In the genomic region with DNA sequence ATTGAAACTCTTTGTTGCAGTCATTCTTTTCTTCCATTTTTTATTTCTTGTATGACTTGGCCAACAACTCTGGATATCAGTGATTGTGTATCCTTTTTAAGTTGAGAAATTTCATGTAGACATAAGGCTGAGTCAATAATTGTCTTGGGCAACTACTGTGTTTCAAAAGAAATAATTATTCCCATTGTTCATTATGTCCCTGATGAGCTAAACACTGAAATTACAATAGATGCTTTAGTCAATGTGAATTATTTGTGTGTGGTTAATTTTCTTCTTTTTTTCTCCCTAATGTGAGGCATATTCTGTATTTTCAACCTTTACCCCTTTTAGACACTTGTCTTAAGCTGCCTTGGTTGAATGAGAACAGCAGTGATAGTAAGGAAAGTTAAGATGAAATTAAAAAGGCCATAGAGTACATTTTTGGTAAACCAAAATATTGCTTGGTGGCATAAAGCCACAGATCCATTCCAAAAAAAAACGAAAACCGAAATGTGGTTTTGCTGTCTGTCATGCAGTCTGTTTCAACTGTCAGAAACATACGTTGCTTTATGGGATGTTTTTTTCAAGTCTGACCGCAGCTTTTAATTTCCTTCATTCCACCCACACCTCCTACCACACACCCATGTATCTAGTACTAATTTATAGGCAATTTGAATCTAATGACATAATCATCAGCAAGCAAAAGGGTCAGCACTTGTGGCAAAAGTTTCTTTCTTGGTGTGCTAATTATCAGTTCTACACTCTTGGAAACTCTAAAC, we compare ENCODE assay signal across 11 cellular contexts. TPM values are rescaled to one million over a fixed set of nuclear protein-coding genes. Genes with fewer than 3 reads are reported as not detected.
DNase-seq lines count a peak whose midpoint lies in the region; ATAC-seq and TF ChIP-seq lines count a peak whose summit lies in the region.
"Had no signal": no experiment of that assay in that cellular context is flagged by ENCODE, and none has a peak within 500 bp of the region (broad histone marks: within the 10 kb centered on the region; RNA-seq: fewer than 3 reads in every experiment).

No MANE protein-coding gene starts in this region.

- no peaks in the 10 kb centered on the region for H3F3A ChIP-seq in OCI-LY1 (ENCODE audit: insufficient read depth, low read length)

- intact Hi-C loops in left lung (cut with DNase I): no loop called here

- peak overlapping the region in 1 of 3 donors; percentile 22 for H3K27ac Mint-ChIP-seq in CD4-positive, CD25-positive, alpha-beta regulatory T cell

- ATAC-seq in CD4-positive, CD25-positive, alpha-beta regulatory T cell (ENCODE audit: low read depth in 2 of 2): peak in 1 of 2 donors; percentile 44
- ATAC-seq in GM21423 (IDR thresholded peaks at IDR 0.05; ENCODE audit: unreplicated experiment) (peak; percentile 56), esophagus mucosa (peak; percentile 69), left lung (no peak), GM19324 (IDR thresholded peaks at IDR 0.05; ENCODE audit: low FRiP score, unreplicated experiment) (no peak)
- ATAC-seq: psoas muscle had no signal

- H3K9me2 ChIP-seq in OCI-LY1 (ENCODE audit: low read depth, low read length): no peaks in the 10 kb centered on the region

- peak overlapping the region; percentile 15 to 58 (median 42) for H3K4me3 Mint-ChIP-seq in CD4-positive, CD25-positive, alpha-beta regulatory T cell

- no peak overlapping the region for H3K27ac ChIP-seq in CD4-positive, CD25-positive, alpha-beta regulatory T cell (ENCODE audit: insufficient read depth, low read length, poor library complexity, severe bottlenecking)
- H3K27ac ChIP-seq in OCI-LY1 (ENCODE audit: low read depth, low read length, poor library complexity, severe bottlenecking) (peak overlapping the region; percentile 36), left lung (no peak overlapping the region)
- H3K27ac ChIP-seq: psoas muscle, SK-N-MC had no signal

- no peaks in the 10 kb centered on the region for H3K27me3 ChIP-seq in CD4-positive, CD25-positive, alpha-beta regulatory T cell (ENCODE audit: control insufficient read depth, insufficient read depth, low read length)
- H3K27me3 ChIP-seq in OCI-LY1 (ENCODE audit: insufficient read depth, low read length): no peaks in the 10 kb centered on the region
- H3K27me3 ChIP-seq in left lung: no peaks in the 10 kb centered on the region

- no peaks in the 10 kb centered on the region for H3K27me3 Mint-ChIP-seq in CD4-positive, CD25-positive, alpha-beta regulatory T cell

- no peaks in the 10 kb centered on the region for H3K79me2 ChIP-seq in OCI-LY1 (ENCODE audit: insufficient read depth, low read length)

- H3K4me1 Mint-ChIP-seq in CD4-positive, CD25-positive, alpha-beta regulatory T cell: peaks cover 50 to 79% (median 62%) of the 10 kb centered on the region in 4 donors

- H2AFZ ChIP-seq in OCI-LY1 (ENCODE audit: low read length): no peak overlapping the region

- peak in 2 of 3 donors; percentile 33 to 67 for DNase-seq in CD4-positive, CD25-positive, alpha-beta regulatory T cell
- DNase-seq in left lung (no peak), HuH-7 (ENCODE audit: low spot score) (no peak), NCI-H510A (lab: John Stamatoyannopoulos, UW) (no peak)
- DNase-seq: DMS 273 treated with DMSO at 0.1 percent for 48 hours, psoas muscle had no signal

- peaks cover 20% of the 10 kb centered on the region for H3K36me3 Mint-ChIP-seq in CD4-positive, CD25-positive, alpha-beta regulatory T cell

- H3K4me3 ChIP-seq in CD4-positive, CD25-positive, alpha-beta regulatory T cell (ENCODE audit: low read depth, low read length): peak overlapping the region; percentile 37
- H3K4me3 ChIP-seq in OCI-LY1 (ENCODE audit: low read depth, low read length, poor library complexity, severe bottlenecking): no peak overlapping the region
- H3K4me3 ChIP-seq in left lung: no peak overlapping the region
- H3K4me3 ChIP-seq: psoas muscle, SK-N-MC had no signal

- H3K4me1 ChIP-seq in CD4-positive, CD25-positive, alpha-beta regulatory T cell (ENCODE audit: control insufficient read depth, insufficient read depth, low read length, poor library complexity, severe bottlenecking): peaks cover 5% of the 10 kb centered on the region
- H3K4me1 ChIP-seq in OCI-LY1 (ENCODE audit: insufficient read depth, low read length, severe bottlenecking) (peaks cover 20% of the 10 kb centered on the region), left lung (peaks cover 0 to 23% of the 10 kb centered on the region in 2 donors)

- no peaks in the 10 kb centered on the region for H3K9me3 ChIP-seq in CD4-positive, CD25-positive, alpha-beta regulatory T cell (ENCODE audit: control insufficient read depth in 2 of 2, low read length in 2 of 2)
- H3K9me3 ChIP-seq in OCI-LY1 (ENCODE audit: low read length) (no peaks in the 10 kb centered on the region), left lung (no peaks in the 10 kb centered on the region)
- H3K9me3 ChIP-seq: psoas muscle had no signal

- H3K4me2 ChIP-seq in OCI-LY1 (ENCODE audit: low read length): peak overlapping the region; percentile 34; the same call in 1 of the 2 replicates

- TF ChIP-seq CTCF in OCI-LY1 (IDR thresholded peaks at IDR 0.05; ENCODE audit: low read length) (no peak), left lung (IDR thresholded peaks at IDR 0.05) (no peak)

- no peaks in the 10 kb centered on the region for H3K36me3 ChIP-seq in CD4-positive, CD25-positive, alpha-beta regulatory T cell (ENCODE audit: control insufficient read depth, insufficient read depth, low read length)
- no peaks in the 10 kb centered on the region; the same call in 1 of the 2 replicates for H3K36me3 ChIP-seq in OCI-LY1 (ENCODE audit: insufficient read depth, low read length)
- H3K36me3 ChIP-seq in left lung: no peaks in the 10 kb centered on the region

- no peaks in the 10 kb centered on the region for H4K20me1 ChIP-seq in OCI-LY1 (ENCODE audit: insufficient read depth, low read length)

- H3K9ac ChIP-seq in OCI-LY1 (ENCODE audit: low read length): no peak overlapping the region

- H3K9me3 Mint-ChIP-seq in CD4-positive, CD25-positive, alpha-beta regulatory T cell: peaks cover 0 to 2% (median 0%) of the 10 kb centered on the region in 7 donors

RNA-seq across cellular contexts. Expression of gene TLE4, which starts 21.1 kb away (rescaled TPM):
- total RNA-seq in CD4-positive, CD25-positive, alpha-beta regulatory T cell: 127 TPM
- polyA plus RNA-seq in CD4-positive, CD25-positive, alpha-beta regulatory T cell: 10 to 100 TPM; 16.2 to 30.1 (median 21.8) TPM
- total RNA-seq in esophagus mucosa (30.4 TPM), left lung (10 to 100 TPM; 21.6 to 36.1 TPM)

Comparison
In these comparisons a context has a peak if more than half of its experiments do, and no peak if none do; other contexts are left out.
1. ATAC-seq: peak in GM21423 (single experiment) and esophagus mucosa (single experiment); none in left lung (single experiment) and GM19324 (single experiment).
2. DNase-seq: peak in CD4-positive, CD25-positive, alpha-beta regulatory T cell (2 of 3); none in left lung (0 of 2), HuH-7 (single experiment) and NCI-H510A (single experiment).